20 cellular contexts compared by ENCODE assay signal in the genomic region with DNA sequence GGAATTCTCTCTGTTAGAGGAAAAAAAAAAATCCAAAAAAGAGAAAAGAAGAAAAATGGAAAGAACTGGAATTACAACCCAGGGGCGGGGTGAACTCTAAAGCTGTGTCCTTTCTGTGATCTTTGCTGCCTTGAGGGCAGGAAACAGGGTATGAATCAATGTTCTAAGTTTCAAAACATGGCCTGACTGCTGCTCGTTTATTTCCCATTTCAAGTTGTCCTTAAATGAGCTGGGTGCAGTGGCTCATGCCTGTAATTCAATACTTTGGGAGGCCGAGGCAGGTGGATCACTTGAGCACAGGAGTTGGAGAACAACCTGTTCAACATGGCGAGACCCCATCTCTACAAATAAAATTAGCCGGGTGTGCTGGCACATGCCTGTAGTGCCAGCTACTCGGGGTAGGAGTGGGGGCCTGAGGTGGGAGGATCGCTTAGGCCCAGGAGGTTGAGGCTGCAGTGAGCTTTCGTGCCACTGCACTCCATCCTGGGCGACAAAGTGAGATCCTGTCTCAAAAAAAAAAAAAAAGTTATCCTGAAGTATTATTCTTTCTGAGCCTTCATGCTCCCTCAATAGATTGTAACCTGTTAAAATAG. TPM values are rescaled to one million over a fixed set of nuclear protein-coding genes. Genes with fewer than 3 reads are reported as not detected.
DNase-seq lines count a peak whose midpoint lies in the region; ATAC-seq lines count a peak whose summit lies in the region.
"Had no signal": no experiment of that assay in that cellular context is flagged by ENCODE, and none has a peak within 500 bp of the region (broad histone marks: within the 10 kb centered on the region; RNA-seq: fewer than 3 reads in every experiment).

No MANE protein-coding gene starts in this region.

- peak; percentile 19 for DNase-seq in NCI-H510A treated with DMSO at 0.1 percent for 48 hours (lab: John Stamatoyannopoulos, UW)
- DNase-seq in NCI-H510A (lab: John Stamatoyannopoulos, UW), result no peak
- peak; percentile 22 for DNase-seq in EL
- DNase-seq in activated naive CD8-positive, alpha-beta T cell treated with anti-CD3 and anti-CD28 coated beads, Interleukin-2, amount 50 U/mL, for 24 hours, result no peak
- no peak for DNase-seq in memory B cell (ENCODE audit: low spot score in 2 of 2)
- no peak for DNase-seq in activated CD8-positive, alpha-beta memory T cell treated with anti-CD3 and anti-CD28 coated beads, Interleukin-2, amount 10 ng/mL, durations not matched to agents 7 days and 5 days
- no peak for DNase-seq in H7
- DNase-seq in activated CD4-positive, alpha-beta T cell treated with anti-CD3 and anti-CD28 coated beads, Interleukin-2, amount 50 U/mL, for 4 hours, result no peak
- DNase-seq: activated CD4-positive, alpha-beta T cell treated with anti-CD3 and anti-CD28 coated beads for 4 hours; C1 segment of cervical spinal cord; DMS153; HFFc6; hippocampal formation; kidney; NCI-H1105; RPMI8226; stimulated activated CD4-positive, alpha-beta T cell treated with anti-CD3 and anti-CD28 coated beads, Interleukin-12 subunit alpha, Interleukin-12 subunit beta, amount 100 ng/mL, for 4 hours; tibial artery had no signal

- no peak overlapping the region for H3K4me3 Mint-ChIP-seq in activated naive CD8-positive, alpha-beta T cell treated with anti-CD3 and anti-CD28 coated beads, Interleukin-2, amount 50 U/mL, for 24 hours
- H3K4me3 Mint-ChIP-seq in memory B cell, result no peak overlapping the region
- no peak overlapping the region for H3K4me3 Mint-ChIP-seq in activated CD8-positive, alpha-beta memory T cell treated with anti-CD3 and anti-CD28 coated beads, Interleukin-2, amount 10 ng/mL, durations not matched to agents 7 days and 5 days
- H3K4me3 Mint-ChIP-seq: HFFc6 had no signal

- H3K36me3 ChIP-seq in H7 (replicated peaks; ENCODE audit: control insufficient read depth, insufficient read depth, low read length), result no peaks in the 10 kb centered on the region
- H3K36me3 ChIP-seq: adrenal gland had no signal

- no peaks in the 10 kb centered on the region for H3K27me3 Mint-ChIP-seq in activated naive CD8-positive, alpha-beta T cell treated with anti-CD3 and anti-CD28 coated beads, Interleukin-2, amount 50 U/mL, for 24 hours
- no peaks in the 10 kb centered on the region for H3K27me3 Mint-ChIP-seq in memory B cell
- no peaks in the 10 kb centered on the region for H3K27me3 Mint-ChIP-seq in activated CD8-positive, alpha-beta memory T cell treated with anti-CD3 and anti-CD28 coated beads, Interleukin-2, amount 10 ng/mL, durations not matched to agents 7 days and 5 days

- no peaks in the 10 kb centered on the region for H3K9me3 Mint-ChIP-seq in activated naive CD8-positive, alpha-beta T cell treated with anti-CD3 and anti-CD28 coated beads, Interleukin-2, amount 50 U/mL, for 24 hours
- no peaks in the 10 kb centered on the region for H3K9me3 Mint-ChIP-seq in memory B cell
- no peaks in the 10 kb centered on the region for H3K9me3 Mint-ChIP-seq in activated CD8-positive, alpha-beta memory T cell treated with anti-CD3 and anti-CD28 coated beads, Interleukin-2, amount 10 ng/mL, durations not matched to agents 7 days and 5 days (ENCODE audit: low read depth)
- H3K9me3 Mint-ChIP-seq: HFFc6 had no signal

- H3K4me3 ChIP-seq in H7 (ENCODE audit: insufficient read depth, low read depth, low read length), result no peak overlapping the region
- H3K4me3 ChIP-seq: adrenal gland, K562, tibial artery had no signal

- CTCF ChIA-PET in activated CD8-positive, alpha-beta memory T cell treated with anti-CD3 and anti-CD28 coated beads, Interleukin-2, amount 10 ng/mL, durations not matched to agents 7 days and 5 days (lab: Charles Lee), result no interaction called here

- no peak overlapping the region for H3K27ac Mint-ChIP-seq in activated naive CD8-positive, alpha-beta T cell treated with anti-CD3 and anti-CD28 coated beads, Interleukin-2, amount 50 U/mL, for 24 hours
- H3K27ac Mint-ChIP-seq in memory B cell, result peak overlapping the region; percentile 22
- H3K27ac Mint-ChIP-seq in activated CD8-positive, alpha-beta memory T cell treated with anti-CD3 and anti-CD28 coated beads, Interleukin-2, amount 10 ng/mL, durations not matched to agents 7 days and 5 days, result no peak overlapping the region
- H3K27ac Mint-ChIP-seq: HFFc6 had no signal

- peaks cover 24% of the 10 kb centered on the region for H3K36me3 Mint-ChIP-seq in activated naive CD8-positive, alpha-beta T cell treated with anti-CD3 and anti-CD28 coated beads, Interleukin-2, amount 50 U/mL, for 24 hours (ENCODE audit: low read depth)
- H3K36me3 Mint-ChIP-seq in memory B cell, result peaks cover 18% of the 10 kb centered on the region
- H3K36me3 Mint-ChIP-seq in activated CD8-positive, alpha-beta memory T cell treated with anti-CD3 and anti-CD28 coated beads, Interleukin-2, amount 10 ng/mL, durations not matched to agents 7 days and 5 days, result peaks cover 8% of the 10 kb centered on the region

- peaks cover 36% of the 10 kb centered on the region for H3K4me1 Mint-ChIP-seq in activated naive CD8-positive, alpha-beta T cell treated with anti-CD3 and anti-CD28 coated beads, Interleukin-2, amount 50 U/mL, for 24 hours
- H3K4me1 Mint-ChIP-seq in memory B cell, result peaks cover 19% of the 10 kb centered on the region
- H3K4me1 Mint-ChIP-seq in activated CD8-positive, alpha-beta memory T cell treated with anti-CD3 and anti-CD28 coated beads, Interleukin-2, amount 10 ng/mL, durations not matched to agents 7 days and 5 days, result peaks cover 19% of the 10 kb centered on the region

- ATAC-seq in activated naive CD8-positive, alpha-beta T cell treated with anti-CD3 and anti-CD28 coated beads, Interleukin-2, amount 50 U/mL, for 24 hours, result peak; percentile 43
- ATAC-seq in memory B cell (ENCODE audit: low read depth), result no peak
- no peak for ATAC-seq in activated CD8-positive, alpha-beta memory T cell treated with anti-CD3 and anti-CD28 coated beads, Interleukin-2, amount 10 ng/mL, durations not matched to agents 7 days and 5 days
- ATAC-seq: K562 had no signal

- H3K27me3 ChIP-seq in H7 (ENCODE audit: control insufficient read depth, insufficient read depth, low read length), result no peaks in the 10 kb centered on the region
- H3K27me3 ChIP-seq: adrenal gland, tibial artery had no signal

RNA-seq across cellular contexts. Expression of a gene that starts 24.7 kb away (rescaled TPM):
- 10 to 100 TPM; 52.8 to 80.8 TPM for total RNA-seq in activated CD8-positive, alpha-beta memory T cell treated with anti-CD3 and anti-CD28 coated beads, Interleukin-2, amount 10 ng/mL, durations not matched to agents 7 days and 5 days
- 44.8 and 58.0 TPM in 2 replicates for total RNA-seq in H7 (2014; rRNA removed; shearing (Covaris generic))

RNA-seq across cellular contexts. Expression of a gene that starts 25.7 kb away (rescaled TPM):
- 10 to 100 TPM; 12.2 to 14.6 TPM for total RNA-seq in activated CD8-positive, alpha-beta memory T cell treated with anti-CD3 and anti-CD28 coated beads, Interleukin-2, amount 10 ng/mL, durations not matched to agents 7 days and 5 days
- 31.6 and 33.7 TPM in 2 replicates for total RNA-seq in H7 (2014; rRNA removed; shearing (Covaris generic))

Comparison
In these comparisons a context has a peak if more than half of its experiments do, and no peak if none do; other contexts are left out.
1. DNase-seq: peak in NCI-H510A treated with DMSO at 0.1 percent for 48 hours (single experiment) and EL (single experiment); none in NCI-H510A (single experiment), activated naive CD8-positive, alpha-beta T cell treated with anti-CD3 and anti-CD28 coated beads, Interleukin-2, amount 50 U/mL, for 24 hours (single experiment), memory B cell (0 of 2), activated CD8-positive, alpha-beta memory T cell treated with anti-CD3 and anti-CD28 coated beads, Interleukin-2, amount 10 ng/mL, durations not matched to agents 7 days and 5 days (single experiment), H7 (single experiment) and activated CD4-positive, alpha-beta T cell treated with anti-CD3 and anti-CD28 coated beads, Interleukin-2, amount 50 U/mL, for 4 hours (0 of 2).